In genomic region chr9:35035851-35036701, GRCh38 we compare ENCODE assay signal across 8 cellular contexts. TPM values are rescaled to one million over a fixed set of nuclear protein-coding genes. Genes with fewer than 3 reads are reported as not detected.
DNase-seq lines count a peak whose midpoint lies in the region; TF ChIP-seq lines count a peak whose summit lies in the region.

No MANE protein-coding gene starts in this region.

- no peaks in the 10 kb centered on the region for H3K9me3 ChIP-seq in hepatocyte (ENCODE audit: low read depth)

- no peak overlapping the region for H2AFZ ChIP-seq in hepatocyte

- TF ChIP-seq CTCF in retinal pigment epithelial cell (conservative IDR thresholded peaks at IDR 0.05; ENCODE audit: low read depth, low read length): no peak
- TF ChIP-seq CTCF in hepatocyte (IDR thresholded peaks at IDR 0.05; ENCODE audit: poor library complexity): no peak

- DNase-seq in AG20443 (ENCODE audit: low spot score) (peak; percentile 84), epithelial cell of prostate (ENCODE audit: low read depth, low spot score) (no peak), retinal pigment epithelial cell (ENCODE audit: low read depth) (peak; percentile 13), NCI-H2081 treated with DMSO at 0.1 percent for 48 hours (lab: John Stamatoyannopoulos, UW) (no peak), NCI-H524 treated with DMSO at 0.1 percent for 48 hours (lab: John Stamatoyannopoulos, UW) (no peak), DMS53 treated with DMSO at 0.1 percent for 48 hours (lab: John Stamatoyannopoulos, UW; ENCODE audit: unreplicated experiment) (no peak), hepatocyte (ENCODE audit: low spot score) (no peak)
- DNase-seq in activated CD4-positive, CD25-positive, alpha-beta regulatory T cell treated with anti-CD3 and anti-CD28 coated beads, Interleukin-2, amount 50 U/mL, for 72 hours: peak; percentile 38

- no peaks in the 10 kb centered on the region for H3K4me1 ChIP-seq in hepatocyte (ENCODE audit: insufficient read depth)

- no peak overlapping the region for H3K4me2 ChIP-seq in hepatocyte

- 87% methylated on average over 48 of the region's 48 CpGs for WGBS in hepatocyte (ENCODE audit: low lambda C conversion rate, missing lambda C conversion rate)

- no peaks in the 10 kb centered on the region for H4K20me1 ChIP-seq in hepatocyte (ENCODE audit: insufficient read depth, poor library complexity, severe bottlenecking)

- H3K27ac ChIP-seq in epithelial cell of prostate (peak overlapping the region; percentile 32), hepatocyte (no peak overlapping the region)

- H3K27me3 ChIP-seq in hepatocyte: no peaks in the 10 kb centered on the region

- no peaks in the 10 kb centered on the region for H3K9me2 ChIP-seq in hepatocyte (replicated peaks; ENCODE audit: insufficient read depth)

- no peaks in the 10 kb centered on the region for H3K36me3 ChIP-seq in hepatocyte (replicated peaks; ENCODE audit: insufficient read depth, low read depth)

- H3K4me3 ChIP-seq in retinal pigment epithelial cell (ENCODE audit: low read length): peak overlapping the region; percentile 24
- no peak overlapping the region for H3K4me3 ChIP-seq in hepatocyte

- no peaks in the 10 kb centered on the region for H3K79me2 ChIP-seq in hepatocyte

RNA-seq across cellular contexts. Expression of gene VCP, which starts 36.3 kb away (rescaled TPM):
- 234 and 250 TPM in 2 replicates for total RNA-seq in hepatocyte
- polyA plus RNA-seq in hepatocyte: 259 and 284 TPM in 2 replicates

RNA-seq across cellular contexts. Expression of gene FANCG, which starts 43.7 kb away (rescaled TPM):
- 13.4 and 38.2 TPM in 2 replicates for total RNA-seq in hepatocyte
- polyA plus RNA-seq in hepatocyte: 15.3 and 15.8 TPM in 2 replicates

RNA-seq across cellular contexts. Expression of gene DNAJB5, which starts 46.5 kb away (rescaled TPM):
- total RNA-seq in hepatocyte: 7.6 and 8.2 TPM in 2 replicates
- 6.0 and 7.0 TPM in 2 replicates for polyA plus RNA-seq in hepatocyte

Comparison
In these comparisons a context has a peak if more than half of its experiments do, and no peak if none do; other contexts are left out.
1. DNase-seq: peak in AG20443 (single experiment), activated CD4-positive, CD25-positive, alpha-beta regulatory T cell treated with anti-CD3 and anti-CD28 coated beads, Interleukin-2, amount 50 U/mL, for 72 hours (single experiment) and retinal pigment epithelial cell (single experiment); none in epithelial cell of prostate (single experiment), NCI-H2081 treated with DMSO at 0.1 percent for 48 hours (single experiment), NCI-H524 treated with DMSO at 0.1 percent for 48 hours (single experiment), DMS53 treated with DMSO at 0.1 percent for 48 hours (single experiment) and hepatocyte (single experiment).